1 cellular context compared by ENCODE assay signal in genomic region chr5:78546597-78546996, GRCh38.
TF ChIP-seq lines count a peak whose summit lies in the region.

No MANE protein-coding gene starts in this region.

TF ChIP-seq in HepG2, 621 proteins besides CTCF, POLR2A, EP300 and RAD21 (continued from another document and continues in another):
- TF ChIP-seq ATF4 (CRISPR knock-in tag; IDR thresholded peaks at IDR 0.05) (peak in 1 of 2 experiments; percentile 46; a peak in 1 of 4 replicates), ZNF33A (CRISPR knock-in tag; IDR thresholded peaks at IDR 0.05; ENCODE audit: borderline replicate concordance) (peak; percentile 60; the same call in 1 of the 2 replicates), ZNF775 (CRISPR knock-in tag; IDR thresholded peaks at IDR 0.05; ENCODE audit: borderline replicate concordance) (no peak), ZFX (CRISPR knock-in tag; IDR thresholded peaks at IDR 0.05; ENCODE audit: low read depth) (no peak), ZNF280B (CRISPR knock-in tag; IDR thresholded peaks at IDR 0.05; ENCODE audit: borderline replicate concordance) (no peak), SMARCC2 (IDR thresholded peaks at IDR 0.05) (no peak), ZMYM4 (CRISPR knock-in tag; IDR thresholded peaks at IDR 0.05) (0 out of 2 replicates have a peak, but pooled peaks have one; percentile 32), HIC2 (CRISPR knock-in tag; IDR thresholded peaks at IDR 0.05; ENCODE audit: low read depth) (no peak), NRL (CRISPR knock-in tag; IDR thresholded peaks at IDR 0.05; ENCODE audit: borderline replicate concordance) (no peak), ZNF335 (CRISPR knock-in tag; IDR thresholded peaks at IDR 0.05) (no peak), RFX1 (IDR thresholded peaks at IDR 0.05) (no peak), ZNF34 (CRISPR knock-in tag; IDR thresholded peaks at IDR 0.05; ENCODE audit: borderline replicate concordance) (no peak), ZNF101 (CRISPR knock-in tag; IDR thresholded peaks at IDR 0.05; ENCODE audit: borderline replicate concordance, low read depth) (no peak), ZNF577 (CRISPR knock-in tag; IDR thresholded peaks at IDR 0.05; ENCODE audit: borderline replicate concordance, low read depth) (no peak), ZNF121 (CRISPR knock-in tag; IDR thresholded peaks at IDR 0.05) (no peak), RERE (CRISPR knock-in tag; IDR thresholded peaks at IDR 0.05; ENCODE audit: low read depth) (peak; percentile 75), RARG (CRISPR knock-in tag; IDR thresholded peaks at IDR 0.05; ENCODE audit: low read depth) (no peak), NFE2L2 (IDR thresholded peaks at IDR 0.05; ENCODE audit: low read length) (no peak), ZNF317 (CRISPR knock-in tag; IDR thresholded peaks at IDR 0.05) (no peak), ZNF784 (CRISPR knock-in tag; IDR thresholded peaks at IDR 0.05; ENCODE audit: borderline replicate concordance) (0 out of 2 replicates have a peak, but pooled peaks have one; percentile 41), ZNF549 (CRISPR knock-in tag; IDR thresholded peaks at IDR 0.05) (no peak), ZNF292 (CRISPR knock-in tag; IDR thresholded peaks at IDR 0.05; ENCODE audit: borderline replicate concordance, low read depth) (no peak), GZF1 (CRISPR knock-in tag; IDR thresholded peaks at IDR 0.05) (no peak), SCMH1 (CRISPR knock-in tag; IDR thresholded peaks at IDR 0.05; ENCODE audit: borderline replicate concordance) (no peak), MBNL3 (CRISPR knock-in tag; conservative IDR thresholded peaks at IDR 0.05) (no peak), TEAD2 (CRISPR knock-in tag; IDR thresholded peaks at IDR 0.05) (no peak), ZSCAN21 (CRISPR knock-in tag; IDR thresholded peaks at IDR 0.05; ENCODE audit: borderline replicate concordance) (no peak), ZNF441 (CRISPR knock-in tag; IDR thresholded peaks at IDR 0.05; ENCODE audit: borderline replicate concordance) (no peak)
- TF ChIP-seq, protein P1, sequence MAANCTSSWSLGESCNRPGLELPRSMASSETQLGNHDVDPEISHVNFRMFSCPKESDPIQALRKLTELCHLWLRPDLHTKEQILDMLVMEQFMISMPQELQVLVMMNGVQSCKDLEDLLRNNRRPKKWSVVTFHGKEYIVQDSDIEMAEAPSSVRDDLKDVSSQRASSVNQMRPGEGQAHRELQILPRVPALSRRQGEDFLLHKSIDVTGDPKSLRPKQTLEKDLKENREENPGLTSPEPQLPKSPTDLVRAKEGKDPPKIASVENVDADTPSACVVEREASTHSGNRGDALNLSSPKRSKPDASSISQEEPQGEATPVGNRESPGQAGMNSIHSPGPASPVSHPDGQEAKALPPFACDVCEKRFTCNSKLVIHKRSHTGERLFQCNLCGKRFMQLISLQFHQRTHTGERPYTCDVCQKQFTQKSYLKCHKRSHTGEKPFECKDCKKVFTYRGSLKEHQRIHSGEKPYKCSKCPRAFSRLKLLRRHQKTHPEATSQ (CRISPR knock-in tag; IDR thresholded peaks at IDR 0.05; ENCODE audit: borderline replicate concordance): no peak
- TF ChIP-seq, protein P2, sequence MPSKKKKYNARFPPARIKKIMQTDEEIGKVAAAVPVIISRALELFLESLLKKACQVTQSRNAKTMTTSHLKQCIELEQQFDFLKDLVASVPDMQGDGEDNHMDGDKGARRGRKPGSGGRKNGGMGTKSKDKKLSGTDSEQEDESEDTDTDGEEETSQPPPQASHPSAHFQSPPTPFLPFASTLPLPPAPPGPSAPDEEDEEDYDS (CRISPR knock-in tag; IDR thresholded peaks at IDR 0.05): 0 out of 2 replicates have a peak, but pooled peaks have one; percentile 11
- TF ChIP-seq, protein P3, sequence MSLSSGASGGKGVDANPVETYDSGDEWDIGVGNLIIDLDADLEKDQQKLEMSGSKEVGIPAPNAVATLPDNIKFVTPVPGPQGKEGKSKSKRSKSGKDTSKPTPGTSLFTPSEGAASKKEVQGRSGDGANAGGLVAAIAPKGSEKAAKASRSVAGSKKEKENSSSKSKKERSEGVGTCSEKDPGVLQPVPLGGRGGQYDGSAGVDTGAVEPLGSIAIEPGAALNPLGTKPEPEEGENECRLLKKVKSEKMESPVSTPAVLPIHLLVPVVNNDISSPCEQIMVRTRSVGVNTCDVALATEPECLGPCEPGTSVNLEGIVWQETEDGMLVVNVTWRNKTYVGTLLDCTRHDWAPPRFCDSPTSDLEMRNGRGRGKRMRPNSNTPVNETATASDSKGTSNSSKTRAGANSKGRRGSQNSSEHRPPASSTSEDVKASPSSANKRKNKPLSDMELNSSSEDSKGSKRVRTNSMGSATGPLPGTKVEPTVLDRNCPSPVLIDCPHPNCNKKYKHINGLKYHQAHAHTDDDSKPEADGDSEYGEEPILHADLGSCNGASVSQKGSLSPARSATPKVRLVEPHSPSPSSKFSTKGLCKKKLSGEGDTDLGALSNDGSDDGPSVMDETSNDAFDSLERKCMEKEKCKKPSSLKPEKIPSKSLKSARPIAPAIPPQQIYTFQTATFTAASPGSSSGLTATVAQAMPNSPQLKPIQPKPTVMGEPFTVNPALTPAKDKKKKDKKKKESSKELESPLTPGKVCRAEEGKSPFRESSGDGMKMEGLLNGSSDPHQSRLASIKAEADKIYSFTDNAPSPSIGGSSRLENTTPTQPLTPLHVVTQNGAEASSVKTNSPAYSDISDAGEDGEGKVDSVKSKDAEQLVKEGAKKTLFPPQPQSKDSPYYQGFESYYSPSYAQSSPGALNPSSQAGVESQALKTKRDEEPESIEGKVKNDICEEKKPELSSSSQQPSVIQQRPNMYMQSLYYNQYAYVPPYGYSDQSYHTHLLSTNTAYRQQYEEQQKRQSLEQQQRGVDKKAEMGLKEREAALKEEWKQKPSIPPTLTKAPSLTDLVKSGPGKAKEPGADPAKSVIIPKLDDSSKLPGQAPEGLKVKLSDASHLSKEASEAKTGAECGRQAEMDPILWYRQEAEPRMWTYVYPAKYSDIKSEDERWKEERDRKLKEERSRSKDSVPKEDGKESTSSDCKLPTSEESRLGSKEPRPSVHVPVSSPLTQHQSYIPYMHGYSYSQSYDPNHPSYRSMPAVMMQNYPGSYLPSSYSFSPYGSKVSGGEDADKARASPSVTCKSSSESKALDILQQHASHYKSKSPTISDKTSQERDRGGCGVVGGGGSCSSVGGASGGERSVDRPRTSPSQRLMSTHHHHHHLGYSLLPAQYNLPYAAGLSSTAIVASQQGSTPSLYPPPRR (CRISPR knock-in tag; IDR thresholded peaks at IDR 0.05; ENCODE audit: borderline replicate concordance): peak; percentile 95
- TF ChIP-seq, protein P4, sequence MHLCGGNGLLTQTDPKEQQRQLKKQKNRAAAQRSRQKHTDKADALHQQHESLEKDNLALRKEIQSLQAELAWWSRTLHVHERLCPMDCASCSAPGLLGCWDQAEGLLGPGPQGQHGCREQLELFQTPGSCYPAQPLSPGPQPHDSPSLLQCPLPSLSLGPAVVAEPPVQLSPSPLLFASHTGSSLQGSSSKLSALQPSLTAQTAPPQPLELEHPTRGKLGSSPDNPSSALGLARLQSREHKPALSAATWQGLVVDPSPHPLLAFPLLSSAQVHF (CRISPR knock-in tag; IDR thresholded peaks at IDR 0.05): no peak
- TF ChIP-seq, protein P5, sequence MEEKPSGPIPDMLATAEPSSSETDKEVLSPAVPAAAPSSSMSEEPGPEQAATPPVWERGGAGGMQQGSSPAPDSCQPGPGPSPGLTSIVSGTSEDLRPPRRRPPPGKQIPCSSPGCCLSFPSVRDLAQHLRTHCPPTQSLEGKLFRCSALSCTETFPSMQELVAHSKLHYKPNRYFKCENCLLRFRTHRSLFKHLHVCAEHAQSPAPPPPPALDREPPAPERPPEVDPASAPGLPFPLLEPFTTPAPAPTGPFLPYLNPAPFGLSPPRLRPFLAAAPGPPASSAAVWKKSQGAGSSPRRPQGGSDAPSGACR (CRISPR knock-in tag; IDR thresholded peaks at IDR 0.05): 0 out of 2 replicates have a peak, but pooled peaks have one; percentile 49
- TF ChIP-seq, protein P6, sequence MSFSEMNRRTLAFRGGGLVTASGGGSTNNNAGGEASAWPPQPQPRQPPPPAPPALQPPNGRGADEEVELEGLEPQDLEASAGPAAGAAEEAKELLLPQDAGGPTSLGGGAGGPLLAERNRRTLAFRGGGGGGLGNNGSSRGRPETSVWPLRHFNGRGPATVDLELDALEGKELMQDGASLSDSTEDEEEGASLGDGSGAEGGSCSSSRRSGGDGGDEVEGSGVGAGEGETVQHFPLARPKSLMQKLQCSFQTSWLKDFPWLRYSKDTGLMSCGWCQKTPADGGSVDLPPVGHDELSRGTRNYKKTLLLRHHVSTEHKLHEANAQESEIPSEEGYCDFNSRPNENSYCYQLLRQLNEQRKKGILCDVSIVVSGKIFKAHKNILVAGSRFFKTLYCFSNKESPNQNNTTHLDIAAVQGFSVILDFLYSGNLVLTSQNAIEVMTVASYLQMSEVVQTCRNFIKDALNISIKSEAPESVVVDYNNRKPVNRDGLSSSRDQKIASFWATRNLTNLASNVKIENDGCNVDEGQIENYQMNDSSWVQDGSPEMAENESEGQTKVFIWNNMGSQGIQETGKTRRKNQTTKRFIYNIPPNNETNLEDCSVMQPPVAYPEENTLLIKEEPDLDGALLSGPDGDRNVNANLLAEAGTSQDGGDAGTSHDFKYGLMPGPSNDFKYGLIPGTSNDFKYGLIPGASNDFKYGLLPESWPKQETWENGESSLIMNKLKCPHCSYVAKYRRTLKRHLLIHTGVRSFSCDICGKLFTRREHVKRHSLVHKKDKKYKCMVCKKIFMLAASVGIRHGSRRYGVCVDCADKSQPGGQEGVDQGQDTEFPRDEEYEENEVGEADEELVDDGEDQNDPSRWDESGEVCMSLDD (CRISPR knock-in tag; IDR thresholded peaks at IDR 0.05; ENCODE audit: borderline replicate concordance): peak; percentile 45; the same call in 1 of the 2 replicates
